ENCODE assay signal across 17 cellular contexts in the genomic region with DNA sequence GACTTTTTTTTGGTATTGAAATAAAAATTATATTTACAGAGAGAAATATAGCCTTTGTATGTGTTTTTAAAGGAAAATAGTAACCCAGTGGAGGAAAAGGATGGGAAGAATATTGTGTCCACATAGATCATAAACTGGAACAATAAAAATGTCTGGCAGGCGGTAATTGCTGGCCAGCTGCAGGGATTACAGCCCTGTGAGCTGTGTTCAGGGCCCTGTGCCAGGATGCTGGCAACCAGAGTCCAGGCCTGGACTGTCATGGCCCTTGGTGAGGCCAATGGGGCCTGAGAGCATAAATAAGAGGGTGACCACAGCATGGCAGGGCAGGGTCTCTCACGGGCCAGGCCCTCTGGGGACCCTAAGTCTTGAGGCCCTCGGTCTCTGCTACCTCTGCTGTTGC.
DNase-seq lines count a peak whose midpoint lies in the region; ATAC-seq and TF ChIP-seq lines count a peak whose summit lies in the region.
"Had no signal": no experiment of that assay in that cellular context is flagged by ENCODE, and none has a peak within 500 bp of the region (broad histone marks: within the 10 kb centered on the region; RNA-seq: fewer than 3 reads in every experiment).

No MANE protein-coding gene starts in this region.

- H3K27ac ChIP-seq in left ventricle myocardium inferior (replicated peaks) (no peak overlapping the region), neuronal stem cell (replicated peaks; ENCODE audit: low read length) (no peak overlapping the region)
- H3K27ac ChIP-seq: esophagus squamous epithelium, lower lobe of right lung had no signal

- no peak overlapping the region for H2AK5ac ChIP-seq in neuronal stem cell (ENCODE audit: low read depth, low read length)

- WGBS in neuronal stem cell (ENCODE audit: extremely low coverage in 2 of 2, insufficient read length in 2 of 2, insufficient replicate concordance in 1 of 2), 2 donors: no CpG with 5 or more reads among the region's 3 CpGs

- no peak overlapping the region for H3K9ac ChIP-seq in neuronal stem cell (ENCODE audit: low read depth, low read length, poor library complexity)

- no peak for TF ChIP-seq CTCF in left ventricle myocardium inferior (IDR thresholded peaks at IDR 0.05; ENCODE audit: borderline replicate concordance)

- peak overlapping the region; percentile 68 for H3K18ac ChIP-seq in neuronal stem cell (ENCODE audit: low read length)

- H3K4me3 ChIP-seq in left ventricle myocardium inferior (no peak overlapping the region), neuronal stem cell (ENCODE audit: low read length in 2 of 2) (no peak overlapping the region)
- H3K4me3 ChIP-seq: esophagus squamous epithelium, lower lobe of right lung had no signal

- H3K14ac ChIP-seq in neuronal stem cell (ENCODE audit: low read length): peak overlapping the region; percentile 12

- no peak overlapping the region for H4K91ac ChIP-seq in neuronal stem cell (ENCODE audit: low read depth, low read length, poor library complexity)

- peak; percentile 41 for DNase-seq in Right ventricle myocardium superior
- no peak for DNase-seq in left ventricle myocardium inferior
- DNase-seq in SHP77 treated with DMSO at 0.1 percent for 48 hours (lab: John Stamatoyannopoulos, UW): peak; percentile 34
- DNase-seq in neuronal stem cell (ENCODE audit: low spot score): no peak
- no peak for DNase-seq in SIG-M5 treated with dmso at 0.1 percent for 504 hours (lab: John Stamatoyannopoulos, UW; ENCODE audit: unreplicated experiment)
- DNase-seq in T1000 (lab: John Stamatoyannopoulos, UW): no peak
- no peak for DNase-seq in epidermal melanocyte (ENCODE audit: insufficient read length, low spot score)
- DNase-seq: activated CD4-positive, alpha-beta T cell treated with anti-CD3 and anti-CD28 coated beads, Interleukin-2, amount 50 U/mL, for 4 hours; activated naive CD4-positive, alpha-beta T cell treated with Interleukin-2 at 50 U/mL for 16 hours; activated T-cell treated with anti-CD3 and anti-CD28 coated beads for 4 hours; CD8-positive, alpha-beta memory T cell; effector CD8-positive, alpha-beta T cell; esophagus squamous epithelium; lower lobe of right lung; NCI-H82; stimulated activated CD4-positive, alpha-beta T cell treated with anti-CD3 and anti-CD28 coated beads, Interleukin-12 subunit alpha, Interleukin-12 subunit beta, amount 100 ng/mL, for 4 hours had no signal

- H3K4ac ChIP-seq in neuronal stem cell (ENCODE audit: low read length): no peak overlapping the region

- H3K36me3 ChIP-seq in left ventricle myocardium inferior (no peaks in the 10 kb centered on the region), neuronal stem cell (replicated peaks in 1 of 2; ENCODE audit: control insufficient read depth in 2 of 2, insufficient read depth in 2 of 2, low read length in 2 of 2) (no peaks in the 10 kb centered on the region)
- H3K36me3 ChIP-seq: esophagus squamous epithelium, lower lobe of right lung had no signal

- no peak overlapping the region for H4K8ac ChIP-seq in neuronal stem cell (ENCODE audit: low read depth, low read length)

- H3K79me1 ChIP-seq in neuronal stem cell (ENCODE audit: low read depth, low read length): no peaks in the 10 kb centered on the region

- no peak overlapping the region for H2AFZ ChIP-seq in neuronal stem cell (ENCODE audit: low read length)

- H3K23ac ChIP-seq in neuronal stem cell (ENCODE audit: low read depth, low read length, poor library complexity): peak overlapping the region; percentile 38

- peak overlapping the region; percentile 14 for H2BK5ac ChIP-seq in neuronal stem cell (ENCODE audit: low read length)

- ATAC-seq in Right ventricle myocardium superior (ENCODE audit: poor library complexity) (no peak), GM18520 (IDR thresholded peaks at IDR 0.05; ENCODE audit: unreplicated experiment) (no peak)

- H3K4me1 ChIP-seq in left ventricle myocardium inferior (no peaks in the 10 kb centered on the region), neuronal stem cell (ENCODE audit: control insufficient read depth in 2 of 2, insufficient read depth in 1 of 2, low read depth in 1 of 2, low read length in 2 of 2) (peaks cover 13% of the 10 kb centered on the region in 2 donors)
- H3K4me1 ChIP-seq: esophagus squamous epithelium, lower lobe of right lung had no signal

- H2BK120ac ChIP-seq in neuronal stem cell (ENCODE audit: low read depth, low read length): peak overlapping the region; percentile 51

- intact Hi-C loops in Right ventricle myocardium superior (cut with DNase I) (no loop called here), left ventricle myocardium inferior (cut with micrococcal nuclease) (no loop called here)

- H3K27me3 ChIP-seq in left ventricle myocardium inferior (ENCODE audit: low read depth) (peaks cover 21% of the 10 kb centered on the region), neuronal stem cell (ENCODE audit: control insufficient read depth in 3 of 3, insufficient read depth in 3 of 3, low read depth in 1 of 3, low read length in 3 of 3) (peaks cover 0 to 2% (median 0%) of the 10 kb centered on the region in 3 experiments)

- no peak overlapping the region for H2BK15ac ChIP-seq in neuronal stem cell (ENCODE audit: low read length)

- H3K9me3 ChIP-seq in left ventricle myocardium inferior (replicated peaks) (no peaks in the 10 kb centered on the region), neuronal stem cell (replicated peaks in 1 of 2; ENCODE audit: control insufficient read depth in 2 of 2, insufficient read depth in 1 of 2, low read depth in 1 of 2, low read length in 2 of 2) (no peaks in the 10 kb centered on the region)
- H3K9me3 ChIP-seq: esophagus squamous epithelium, lower lobe of right lung had no signal

- no peak overlapping the region for H3K4me2 ChIP-seq in neuronal stem cell (ENCODE audit: insufficient read depth, low read length, poor library complexity, severe bottlenecking)

- H2BK12ac ChIP-seq in neuronal stem cell (ENCODE audit: low read length): peak overlapping the region; percentile 70

Comparison
In these comparisons a context has a peak if more than half of its experiments do, and no peak if none do; other contexts are left out.
1. DNase-seq: peak in Right ventricle myocardium superior (single experiment) and SHP77 treated with DMSO at 0.1 percent for 48 hours (single experiment); none in left ventricle myocardium inferior (single experiment), neuronal stem cell (single experiment), SIG-M5 treated with dmso at 0.1 percent for 504 hours (single experiment), T1000 (single experiment) and epidermal melanocyte (single experiment).